Comparison of ENCODE assay signal across 14 cellular contexts in genomic region chr9:88658311-88658822, GRCh38.
A peak's percentile ranks its signal among the peaks of the same experiment; 100 is the strongest.
DNase-seq lines count a peak whose midpoint lies in the region; TF ChIP-seq lines count a peak whose summit lies in the region.
"Had no signal": no experiment of that assay in that cellular context is flagged by ENCODE, and none has a peak within 500 bp of the region (broad histone marks: within the 10 kb centered on the region; RNA-seq: fewer than 3 reads in every experiment).

No MANE protein-coding gene starts in this region.

- peaks cover 8% of the 10 kb centered on the region for H3K4me1 Mint-ChIP-seq in type B pancreatic cell (ENCODE audit: unreplicated experiment)
- H3K4me1 Mint-ChIP-seq: GM23338 had no signal

- H3K27me3 Mint-ChIP-seq in type B pancreatic cell, result peaks cover 8% of the 10 kb centered on the region

- DNase-seq in DMS 273 (lab: John Stamatoyannopoulos, UW; ENCODE audit: unreplicated experiment) (peak; percentile 69), DMS 273 treated with DMSO at 0.1 percent for 48 hours (lab: John Stamatoyannopoulos, UW) (no peak), epithelial cell of esophagus (ENCODE audit: low read depth) (peak; percentile 69), kidney tubule cell (ENCODE audit: low spot score) (peak; percentile 87), uterus (peak; percentile 71), type B pancreatic cell (ENCODE audit: extremely low spot score, unreplicated experiment) (no peak)
- DNase-seq in stimulated activated CD4-positive, alpha-beta T cell treated with anti-CD3 and anti-CD28 coated beads, Interleukin-2, amount 100 ng/mL, for 48 hours, result no peak
- DNase-seq in central memory CD4-positive, alpha-beta T cell, result no peak
- DNase-seq: amniotic stem cell, Kasumi-1, NCI-H82 had no signal

- no peak for TF ChIP-seq CTCF in epithelial cell of esophagus (IDR thresholded peaks at IDR 0.05; ENCODE audit: insufficient read depth, low read depth, low read length, missing control alignments)
- no peak for TF ChIP-seq CTCF in uterus (IDR thresholded peaks at IDR 0.05)
- no peak for TF ChIP-seq CTCF in type B pancreatic cell (conservative IDR thresholded peaks at IDR 0.05)

- no peaks in the 10 kb centered on the region for H3K9me3 ChIP-seq in uterus

- H3K27ac Mint-ChIP-seq in type B pancreatic cell, result no peak overlapping the region
- H3K27ac Mint-ChIP-seq: GM23338; T-helper 1 cell treated with Interleukin-12 subunit alpha and Interleukin-12 subunit beta and Interleukin-4 antibody, amounts not matched to agents 30 μg/mL and 1 μg/mL, for 36 hours had no signal

- H3K4me3 ChIP-seq in epithelial cell of esophagus (ENCODE audit: low read length) (no peak overlapping the region), uterus (no peak overlapping the region)
- H3K4me3 ChIP-seq: GM23338 had no signal

- no peak for TF ChIP-seq POLR2A in uterus (IDR thresholded peaks at IDR 0.05)

- H3K9me3 Mint-ChIP-seq in type B pancreatic cell, result peaks cover 4% of the 10 kb centered on the region
- H3K9me3 Mint-ChIP-seq: GM23338; T-helper 1 cell treated with Interleukin-12 subunit alpha and Interleukin-12 subunit beta and Interleukin-4 antibody, amounts not matched to agents 30 μg/mL and 1 μg/mL, for 36 hours had no signal

- intact Hi-C loops in uterus (cut with DNase I; ENCODE audit: low total_unique reads), result no loop called here

- H3K4me3 Mint-ChIP-seq in type B pancreatic cell, result no peak overlapping the region
- H3K4me3 Mint-ChIP-seq: GM23338; T-helper 1 cell treated with Interleukin-12 subunit alpha and Interleukin-12 subunit beta and Interleukin-4 antibody, amounts not matched to agents 30 μg/mL and 1 μg/mL, for 36 hours had no signal

- H3K36me3 ChIP-seq in uterus, result no peaks in the 10 kb centered on the region

- H3K27ac ChIP-seq in uterus, result peak overlapping the region; percentile 25 to 49
- H3K27ac ChIP-seq: 22Rv1 had no signal

- H3K36me3 Mint-ChIP-seq in type B pancreatic cell, result no peaks in the 10 kb centered on the region

- no peaks in the 10 kb centered on the region for H3K27me3 ChIP-seq in uterus

- H3K4me1 ChIP-seq in uterus, result peaks cover 0 to 6% of the 10 kb centered on the region in 2 donors

Comparison
In these comparisons a context has a peak if more than half of its experiments do, and no peak if none do; other contexts are left out.
1. DNase-seq: peak in DMS 273 (single experiment), epithelial cell of esophagus (single experiment), kidney tubule cell (single experiment) and uterus (2 of 2); none in DMS 273 treated with DMSO at 0.1 percent for 48 hours (single experiment), stimulated activated CD4-positive, alpha-beta T cell treated with anti-CD3 and anti-CD28 coated beads, Interleukin-2, amount 100 ng/mL, for 48 hours (0 of 2), central memory CD4-positive, alpha-beta T cell (single experiment) and type B pancreatic cell (single experiment).